In the genomic region with DNA sequence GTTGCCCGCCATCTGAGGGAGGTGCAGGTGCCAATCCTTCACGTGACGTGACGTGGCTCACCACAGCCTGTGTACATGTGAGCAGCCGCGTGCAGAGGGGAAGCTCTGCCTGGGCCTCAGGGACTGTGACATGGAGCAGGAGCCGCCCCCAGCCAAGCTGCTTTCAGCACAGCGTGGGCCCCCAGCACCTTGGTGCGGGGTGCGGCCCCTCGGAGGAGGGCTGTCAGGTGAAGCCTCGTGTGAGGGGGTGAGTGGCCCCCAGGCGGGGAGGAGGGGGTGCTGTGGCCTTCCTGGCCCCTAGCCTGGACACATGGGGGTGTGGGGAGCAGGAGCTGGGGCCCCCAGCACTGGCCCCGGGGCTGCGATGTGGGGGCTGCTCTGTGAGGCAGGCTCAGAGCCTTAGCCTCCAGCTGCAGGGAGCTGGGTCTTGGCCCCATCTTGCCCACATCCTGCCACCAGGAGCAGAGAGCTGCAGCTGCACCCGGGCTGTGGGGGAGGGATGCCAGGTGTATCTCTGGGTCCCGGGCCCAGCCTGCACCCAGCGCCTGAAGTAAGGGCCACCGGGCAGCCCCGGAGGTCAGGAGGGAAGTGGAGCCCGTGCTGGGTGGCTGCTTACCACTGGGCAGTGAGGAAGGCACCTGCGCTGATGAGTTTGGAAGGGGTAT, we compare ENCODE assay signal across 2 cellular contexts.
TF ChIP-seq lines count a peak whose summit lies in the region.

A gene (plus strand): TSS at position 100 of the 665 bp plus-strand sequence. CDS start 5,806 bp downstream, outside the sequence.

TF ChIP-seq in liver, 16 proteins besides CTCF, POLR2A, EP300 and RAD21 (continued from another document):
- TF ChIP-seq EGR1 (IDR thresholded peaks at IDR 0.05; ENCODE audit: low read depth in 2 of 2): no peak
- no peak for TF ChIP-seq NR2F2 (IDR thresholded peaks at IDR 0.05)
- no peak for TF ChIP-seq YY1 (IDR thresholded peaks at IDR 0.05)
- no peak for TF ChIP-seq FOXA2 (IDR thresholded peaks at IDR 0.05)
- TF ChIP-seq SP1 (IDR thresholded peaks at IDR 0.05): no peak
- TF ChIP-seq, protein P1, sequence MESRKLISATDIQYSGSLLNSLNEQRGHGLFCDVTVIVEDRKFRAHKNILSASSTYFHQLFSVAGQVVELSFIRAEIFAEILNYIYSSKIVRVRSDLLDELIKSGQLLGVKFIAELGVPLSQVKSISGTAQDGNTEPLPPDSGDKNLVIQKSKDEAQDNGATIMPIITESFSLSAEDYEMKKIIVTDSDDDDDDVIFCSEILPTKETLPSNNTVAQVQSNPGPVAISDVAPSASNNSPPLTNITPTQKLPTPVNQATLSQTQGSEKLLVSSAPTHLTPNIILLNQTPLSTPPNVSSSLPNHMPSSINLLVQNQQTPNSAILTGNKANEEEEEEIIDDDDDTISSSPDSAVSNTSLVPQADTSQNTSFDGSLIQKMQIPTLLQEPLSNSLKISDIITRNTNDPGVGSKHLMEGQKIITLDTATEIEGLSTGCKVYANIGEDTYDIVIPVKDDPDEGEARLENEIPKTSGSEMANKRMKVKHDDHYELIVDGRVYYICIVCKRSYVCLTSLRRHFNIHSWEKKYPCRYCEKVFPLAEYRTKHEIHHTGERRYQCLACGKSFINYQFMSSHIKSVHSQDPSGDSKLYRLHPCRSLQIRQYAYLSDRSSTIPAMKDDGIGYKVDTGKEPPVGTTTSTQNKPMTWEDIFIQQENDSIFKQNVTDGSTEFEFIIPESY (IDR thresholded peaks at IDR 0.05): no peak
TF ChIP-seq in liver: peak in this region for 0.

TF ChIP-seq in HepG2, 621 proteins besides CTCF, POLR2A, EP300 and RAD21 (continued from another document):
- TF ChIP-seq ZSCAN30 (CRISPR knock-in tag; IDR thresholded peaks at IDR 0.05) (no peak), ZNF607 (CRISPR knock-in tag; IDR thresholded peaks at IDR 0.05; ENCODE audit: borderline replicate concordance) (no peak), MIXL1 (CRISPR knock-in tag; IDR thresholded peaks at IDR 0.05) (no peak), KDM6A (CRISPR knock-in tag; IDR thresholded peaks at IDR 0.05; ENCODE audit: low read depth) (no peak), ZFYVE20 (CRISPR knock-in tag; IDR thresholded peaks at IDR 0.05; ENCODE audit: borderline replicate concordance, low read depth) (no peak), SAP130 (CRISPR knock-in tag; IDR thresholded peaks at IDR 0.05; ENCODE audit: low read depth) (no peak), FOXK2 (IDR thresholded peaks at IDR 0.05) (no peak)
- TF ChIP-seq, protein P2, sequence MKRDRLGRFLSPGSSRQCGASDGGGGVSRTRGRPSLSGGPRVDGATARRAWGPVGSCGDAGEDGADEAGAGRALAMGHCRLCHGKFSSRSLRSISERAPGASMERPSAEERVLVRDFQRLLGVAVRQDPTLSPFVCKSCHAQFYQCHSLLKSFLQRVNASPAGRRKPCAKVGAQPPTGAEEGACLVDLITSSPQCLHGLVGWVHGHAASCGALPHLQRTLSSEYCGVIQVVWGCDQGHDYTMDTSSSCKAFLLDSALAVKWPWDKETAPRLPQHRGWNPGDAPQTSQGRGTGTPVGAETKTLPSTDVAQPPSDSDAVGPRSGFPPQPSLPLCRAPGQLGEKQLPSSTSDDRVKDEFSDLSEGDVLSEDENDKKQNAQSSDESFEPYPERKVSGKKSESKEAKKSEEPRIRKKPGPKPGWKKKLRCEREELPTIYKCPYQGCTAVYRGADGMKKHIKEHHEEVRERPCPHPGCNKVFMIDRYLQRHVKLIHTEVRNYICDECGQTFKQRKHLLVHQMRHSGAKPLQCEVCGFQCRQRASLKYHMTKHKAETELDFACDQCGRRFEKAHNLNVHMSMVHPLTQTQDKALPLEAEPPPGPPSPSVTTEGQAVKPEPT (CRISPR knock-in tag; IDR thresholded peaks at IDR 0.05; ENCODE audit: low read depth): no peak
TF ChIP-seq in HepG2: peak in this region for 0.
